In the genomic region with DNA sequence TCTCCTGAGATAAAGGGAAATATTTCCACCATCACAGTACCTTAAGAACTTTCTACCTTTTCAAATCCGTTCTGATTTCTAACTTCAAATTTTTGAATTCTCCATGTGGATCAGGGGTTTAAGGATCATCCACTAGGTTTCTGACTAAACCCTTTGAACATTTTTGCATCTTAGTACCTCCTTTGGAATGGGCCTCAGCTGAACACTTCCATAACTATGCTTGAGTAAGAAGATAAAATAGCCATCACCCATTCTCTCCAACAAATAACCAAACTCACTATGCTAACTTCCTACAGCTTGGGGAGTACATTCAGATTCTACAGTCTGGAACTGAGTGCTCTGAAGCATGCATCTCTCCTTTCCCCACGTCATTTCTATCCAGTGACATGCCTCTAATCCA, we compare ENCODE assay signal across 1 cellular context.
TF ChIP-seq lines count a peak whose summit lies in the region.

No MANE protein-coding gene starts in this region.

TF ChIP-seq in A549, 52 proteins besides CTCF, POLR2A, EP300 and RAD21 (continued from another document):
- TF ChIP-seq, protein P1, sequence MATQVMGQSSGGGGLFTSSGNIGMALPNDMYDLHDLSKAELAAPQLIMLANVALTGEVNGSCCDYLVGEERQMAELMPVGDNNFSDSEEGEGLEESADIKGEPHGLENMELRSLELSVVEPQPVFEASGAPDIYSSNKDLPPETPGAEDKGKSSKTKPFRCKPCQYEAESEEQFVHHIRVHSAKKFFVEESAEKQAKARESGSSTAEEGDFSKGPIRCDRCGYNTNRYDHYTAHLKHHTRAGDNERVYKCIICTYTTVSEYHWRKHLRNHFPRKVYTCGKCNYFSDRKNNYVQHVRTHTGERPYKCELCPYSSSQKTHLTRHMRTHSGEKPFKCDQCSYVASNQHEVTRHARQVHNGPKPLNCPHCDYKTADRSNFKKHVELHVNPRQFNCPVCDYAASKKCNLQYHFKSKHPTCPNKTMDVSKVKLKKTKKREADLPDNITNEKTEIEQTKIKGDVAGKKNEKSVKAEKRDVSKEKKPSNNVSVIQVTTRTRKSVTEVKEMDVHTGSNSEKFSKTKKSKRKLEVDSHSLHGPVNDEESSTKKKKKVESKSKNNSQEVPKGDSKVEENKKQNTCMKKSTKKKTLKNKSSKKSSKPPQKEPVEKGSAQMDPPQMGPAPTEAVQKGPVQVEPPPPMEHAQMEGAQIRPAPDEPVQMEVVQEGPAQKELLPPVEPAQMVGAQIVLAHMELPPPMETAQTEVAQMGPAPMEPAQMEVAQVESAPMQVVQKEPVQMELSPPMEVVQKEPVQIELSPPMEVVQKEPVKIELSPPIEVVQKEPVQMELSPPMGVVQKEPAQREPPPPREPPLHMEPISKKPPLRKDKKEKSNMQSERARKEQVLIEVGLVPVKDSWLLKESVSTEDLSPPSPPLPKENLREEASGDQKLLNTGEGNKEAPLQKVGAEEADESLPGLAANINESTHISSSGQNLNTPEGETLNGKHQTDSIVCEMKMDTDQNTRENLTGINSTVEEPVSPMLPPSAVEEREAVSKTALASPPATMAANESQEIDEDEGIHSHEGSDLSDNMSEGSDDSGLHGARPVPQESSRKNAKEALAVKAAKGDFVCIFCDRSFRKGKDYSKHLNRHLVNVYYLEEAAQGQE (IDR thresholded peaks at IDR 0.05): no peak
